ENCODE assay signal across 12 cellular contexts in the genomic region with DNA sequence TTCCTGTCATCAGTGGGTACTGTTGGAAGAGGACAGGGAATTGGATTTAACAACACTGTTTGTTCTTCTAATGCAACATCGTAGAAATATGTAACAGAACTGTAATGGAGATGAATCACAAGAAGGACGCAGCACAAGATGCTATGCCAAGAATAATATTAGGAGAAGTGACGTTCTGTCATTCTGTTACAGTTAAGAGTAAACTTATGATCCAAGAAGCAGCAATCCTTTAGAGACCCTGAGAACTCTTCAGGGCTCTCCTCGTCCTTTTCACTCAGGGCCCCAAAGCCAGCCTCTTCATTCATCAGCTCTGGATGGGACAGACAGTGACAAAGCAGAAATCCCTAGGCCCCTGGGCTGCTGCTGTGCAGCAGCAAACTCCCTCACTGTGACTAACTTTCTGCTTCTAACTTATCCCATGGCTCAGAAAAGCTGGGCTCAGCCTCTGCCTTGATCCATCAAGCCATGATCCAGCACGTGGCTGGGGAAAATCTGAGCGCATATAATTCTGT. TPM values are rescaled to one million over a fixed set of nuclear protein-coding genes. Genes with fewer than 3 reads are reported as not detected.
DNase-seq lines count a peak whose midpoint lies in the region; ATAC-seq and TF ChIP-seq lines count a peak whose summit lies in the region.
"Had no signal": no experiment of that assay in that cellular context is flagged by ENCODE, and none has a peak within 500 bp of the region (broad histone marks: within the 10 kb centered on the region; RNA-seq: fewer than 3 reads in every experiment).

No MANE protein-coding gene starts in this region.

- intact Hi-C loops in right cardiac atrium (cut with DNase I), result no loop called here
- intact Hi-C loops in A673 (cut with micrococcal nuclease; ENCODE audit: unreplicated experiment), result no loop called here
- intact Hi-C loops in vagina (cut with DNase I), result no loop called here

- H3K9me3 ChIP-seq in right cardiac atrium (ENCODE audit: control insufficient read depth, low read length), result no peaks in the 10 kb centered on the region
- H3K9me3 ChIP-seq in stomach smooth muscle (ENCODE audit: control insufficient read depth in 2 of 2, low read length in 2 of 2), result no peaks in the 10 kb centered on the region
- H3K9me3 ChIP-seq in A673 (ENCODE audit: low read depth, low read length, poor library complexity, severe bottlenecking), result no peaks in the 10 kb centered on the region
- H3K9me3 ChIP-seq in vagina, result no peaks in the 10 kb centered on the region

- peaks cover 8% of the 10 kb centered on the region for H3K4me1 ChIP-seq in right cardiac atrium (ENCODE audit: control insufficient read depth, insufficient read depth, low read length)
- peaks cover 21% of the 10 kb centered on the region for H3K4me1 ChIP-seq in stomach smooth muscle (ENCODE audit: control insufficient read depth, insufficient read depth, low read length)
- peaks cover 2% of the 10 kb centered on the region for H3K4me1 ChIP-seq in A673 (ENCODE audit: insufficient read depth, low read length, poor library complexity, severe bottlenecking)
- no peaks in the 10 kb centered on the region for H3K4me1 ChIP-seq in vagina

- H3K27ac ChIP-seq in right cardiac atrium (ENCODE audit: low read length) (peak overlapping the region; percentile 6), stomach smooth muscle (ENCODE audit: low read length) (peak overlapping the region; percentile 49), A673 (ENCODE audit: low read depth, low read length, poor library complexity, severe bottlenecking) (no peak overlapping the region), vagina (no peak overlapping the region)

- no peaks in the 10 kb centered on the region for H3K27me3 ChIP-seq in right cardiac atrium (ENCODE audit: control insufficient read depth, insufficient read depth)
- H3K27me3 ChIP-seq in stomach smooth muscle (ENCODE audit: control insufficient read depth in 1 of 2, insufficient read depth in 2 of 2, low read length in 2 of 2), result no peaks in the 10 kb centered on the region
- no peaks in the 10 kb centered on the region for H3K27me3 ChIP-seq in A673 (replicated peaks; ENCODE audit: insufficient read depth, low read depth, low read length, poor library complexity)
- H3K27me3 ChIP-seq in vagina, result no peaks in the 10 kb centered on the region

- peak overlapping the region; percentile 6 to 30 for H3K9ac ChIP-seq in stomach smooth muscle (ENCODE audit: low read length in 2 of 2)

- TF ChIP-seq CTCF in astrocyte of the spinal cord (IDR thresholded peaks at IDR 0.05; ENCODE audit: low read depth, low read length), result no peak
- no peak for TF ChIP-seq CTCF in A673 (conservative IDR thresholded peaks at IDR 0.05; ENCODE audit: low read depth, low read length)
- no peak for TF ChIP-seq CTCF in vagina (IDR thresholded peaks at IDR 0.05)

- no peaks in the 10 kb centered on the region for H3K36me3 ChIP-seq in stomach smooth muscle (ENCODE audit: control insufficient read depth in 2 of 2, insufficient read depth in 2 of 2, low read length in 2 of 2)
- no peaks in the 10 kb centered on the region for H3K36me3 ChIP-seq in A673 (ENCODE audit: insufficient read depth, low read length, poor library complexity, severe bottlenecking)
- no peaks in the 10 kb centered on the region for H3K36me3 ChIP-seq in vagina

- WGBS in right cardiac atrium, result 49% methylated on average over 6 of the region's 6 CpGs

- H3K4me3 ChIP-seq in astrocyte of the spinal cord (ENCODE audit: low read depth, low read length) (no peak overlapping the region), right cardiac atrium (ENCODE audit: low read length) (no peak overlapping the region), stomach smooth muscle (ENCODE audit: low read length in 2 of 2) (no peak overlapping the region), A673 (ENCODE audit: low read depth, low read length, poor library complexity, severe bottlenecking) (no peak overlapping the region), vagina (no peak overlapping the region)

- POLR2A ChIA-PET in A673 (lab: Charles Lee; ENCODE audit: low non-redundant PET), result no interaction called here

- in situ Hi-C loops in astrocyte of the spinal cord (cut with HindIII; ENCODE audit: low sequenced_read_pairs), result no loop called here

- CTCF ChIA-PET in A673 (lab: Charles Lee), result no interaction called here

- peak; percentile 93 for DNase-seq in HCEC 1CT
- DNase-seq in astrocyte of the spinal cord (ENCODE audit: low read depth, low spot score), result peak; percentile 95
- peak in 2 of 3 donors; percentile 38 to 54 for DNase-seq in right cardiac atrium
- no peak for DNase-seq in NCI-H1436 treated with DMSO at 0.1 percent for 48 hours (lab: John Stamatoyannopoulos, UW)
- DNase-seq in T-helper 9 cell, result no peak
- no peak for DNase-seq in A673 (ENCODE audit: low spot score)
- no peak for DNase-seq in vagina (ENCODE audit: extremely low spot score in 2 of 2)
- DNase-seq: cortex of kidney; NCI-H2081; SHP77 treated with DMSO at 0.1 percent for 48 hours; stimulated activated CD4-positive, alpha-beta T cell treated with anti-CD3 and anti-CD28 coated beads, Interleukin-2, amount 100 ng/mL, for 24 hours had no signal

- no peak for TF ChIP-seq POLR2A in vagina (IDR thresholded peaks at IDR 0.05)

- peak; percentile 71 to 78 for ATAC-seq in right cardiac atrium

- no TSS peak for BruUV-seq in A673 (replicated peaks; lab: Mats Ljungman, UMichigan)

RNA-seq across cellular contexts. Expression of gene IL6, which starts 8.7 kb away (rescaled TPM):
- total RNA-seq in right cardiac atrium, result 10 to 100 TPM in 1 of 4 donors, 1 to 10 TPM in 1, under 1 TPM in 2; 0.43 to 10.9 (median 1.1) TPM
- 17.2 TPM for polyA plus RNA-seq in right cardiac atrium
- not detected in 2 replicates for total RNA-seq in A673 (2021)
- 12.0 TPM for total RNA-seq in vagina

Comparison
In these comparisons a context has a peak if more than half of its experiments do, and no peak if none do; other contexts are left out.
1. DNase-seq: peak in HCEC 1CT (single experiment), astrocyte of the spinal cord (single experiment) and right cardiac atrium (2 of 3); none in NCI-H1436 treated with DMSO at 0.1 percent for 48 hours (single experiment), T-helper 9 cell (single experiment), A673 (single experiment) and vagina (0 of 2).
2. H3K27ac ChIP-seq: peak in right cardiac atrium (single experiment) and stomach smooth muscle (single experiment); none in A673 (single experiment) and vagina (single experiment).